Comparison of ENCODE assay signal across 9 cellular contexts in the genomic region with DNA sequence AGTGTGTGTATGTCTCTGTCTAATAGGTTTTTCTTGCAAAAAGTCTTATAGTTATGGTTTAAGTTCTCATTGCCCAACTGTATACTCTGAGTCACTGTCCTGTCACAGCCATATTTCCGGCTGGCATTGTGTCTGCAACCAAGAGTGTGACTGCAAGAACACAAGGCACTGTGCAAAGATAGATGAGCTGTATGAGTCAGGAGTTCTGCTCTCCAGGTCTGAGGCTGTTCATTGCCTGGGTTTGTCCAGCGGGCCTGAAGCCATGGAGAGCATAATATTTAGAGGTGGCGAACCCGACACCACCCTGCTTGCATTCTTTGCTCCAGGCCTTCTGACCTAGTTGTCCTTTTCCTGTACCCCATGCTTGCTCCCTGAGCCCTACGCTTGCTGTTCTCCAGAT. TPM values are rescaled to one million over a fixed set of nuclear protein-coding genes. Genes with fewer than 3 reads are reported as not detected.
DNase-seq lines count a peak whose midpoint lies in the region; ATAC-seq, FAIRE-seq and TF ChIP-seq lines count a peak whose summit lies in the region.
"Had no signal": no experiment of that assay in that cellular context is flagged by ENCODE, and none has a peak within 500 bp of the region (broad histone marks: within the 10 kb centered on the region; RNA-seq: fewer than 3 reads in every experiment).

No MANE protein-coding gene starts in this region.

- peak overlapping the region; percentile 28 for H3K4me2 ChIP-seq in fibroblast of lung (ENCODE audit: extremely low read depth, insufficient read depth, low read length)

- H3K27me3 ChIP-seq in fibroblast of lung (ENCODE audit: control insufficient read depth, insufficient read depth, low read length) (no peaks in the 10 kb centered on the region), WERI-Rb-1 (ENCODE audit: insufficient read depth, low read depth, severe bottlenecking) (no peaks in the 10 kb centered on the region)

- TF ChIP-seq CTCF in fibroblast of lung (conservative IDR thresholded peaks at IDR 0.05 in 1 of 2, IDR thresholded peaks at IDR 0.05 in 1 of 2; ENCODE audit: low read depth in 1 of 2, low read length in 2 of 2) (no peak), WERI-Rb-1 (IDR thresholded peaks at IDR 0.05; ENCODE audit: low read depth, low read length) (no peak)

- ATAC-seq in stimulated activated effector memory CD8-positive, alpha-beta T cell treated with anti-CD3 and anti-CD28 coated beads, Interleukin-12 subunit alpha, Interleukin-12 subunit beta, amount 100 ng/mL, for 72 hours: peak; percentile 84
- no peak for ATAC-seq in HG03159 (IDR thresholded peaks at IDR 0.05; ENCODE audit: unreplicated experiment)

- no peaks in the 10 kb centered on the region for H3K9me3 Mint-ChIP-seq in stimulated activated effector memory CD8-positive, alpha-beta T cell treated with anti-CD3 and anti-CD28 coated beads, Interleukin-12 subunit alpha, Interleukin-12 subunit beta, amount 100 ng/mL, for 72 hours

- no peak overlapping the region for H2AFZ ChIP-seq in fibroblast of lung (ENCODE audit: low read length)

- H3K4me3 ChIP-seq in fibroblast of lung (replicated peaks in 1 of 4; ENCODE audit: control extremely low read depth in 1 of 4, insufficient read depth in 1 of 4, low read depth in 3 of 4, low read length in 4 of 4): no peak overlapping the region
- H3K4me3 ChIP-seq in WERI-Rb-1 (ENCODE audit: low read depth, low read length): no peak overlapping the region

- no peak overlapping the region for H3K9ac ChIP-seq in fibroblast of lung (ENCODE audit: insufficient read depth, low read length)

- FAIRE-seq in H54 (lab: Jason Lieb, UNC): peak; percentile 84

- H3K27ac ChIP-seq in fibroblast of lung (ENCODE audit: insufficient read depth, low read length) (no peak overlapping the region), WERI-Rb-1 (no peak overlapping the region)

- no peaks in the 10 kb centered on the region for H3K9me3 ChIP-seq in fibroblast of lung (ENCODE audit: control insufficient read depth, insufficient read depth, low read depth, low read length)
- H3K9me3 ChIP-seq in WERI-Rb-1 (ENCODE audit: severe bottlenecking): no peaks in the 10 kb centered on the region

- H3K36me3 ChIP-seq in fibroblast of lung (ENCODE audit: control insufficient read depth, insufficient read depth, low read length) (no peaks in the 10 kb centered on the region), WERI-Rb-1 (no peaks in the 10 kb centered on the region)

- peaks cover 8% of the 10 kb centered on the region for H3K4me1 ChIP-seq in fibroblast of lung (ENCODE audit: control insufficient read depth, extremely low read depth, insufficient read depth, low read length)

- no peaks in the 10 kb centered on the region for H3K36me3 Mint-ChIP-seq in stimulated activated effector memory CD8-positive, alpha-beta T cell treated with anti-CD3 and anti-CD28 coated beads, Interleukin-12 subunit alpha, Interleukin-12 subunit beta, amount 100 ng/mL, for 72 hours

- DNase-seq in H54 (ENCODE audit: insufficient read length, low spot score): peak; percentile 60
- peak; percentile 98 for DNase-seq in SIG-M5 (lab: John Stamatoyannopoulos, UW)
- DNase-seq in fibroblast of lung (ENCODE audit: low read depth in 2 of 2): peak; percentile 92
- no peak for DNase-seq in stimulated activated effector memory CD8-positive, alpha-beta T cell treated with anti-CD3 and anti-CD28 coated beads, Interleukin-12 subunit alpha, Interleukin-12 subunit beta, amount 100 ng/mL, for 72 hours (ENCODE audit: low spot score in 2 of 2)
- no peak for DNase-seq in midbrain (lab: John Stamatoyannopoulos, UW)
- no peak for DNase-seq in WERI-Rb-1
- DNase-seq in NCI-H1417 (lab: John Stamatoyannopoulos, UW): no peak
- DNase-seq: activated CD8-positive, alpha-beta memory T cell treated with anti-CD3 and anti-CD28 coated beads, Interleukin-2, amount 50 U/mL, for 4 hours had no signal

- H3K27ac Mint-ChIP-seq in stimulated activated effector memory CD8-positive, alpha-beta T cell treated with anti-CD3 and anti-CD28 coated beads, Interleukin-12 subunit alpha, Interleukin-12 subunit beta, amount 100 ng/mL, for 72 hours: no peak overlapping the region

- no peak overlapping the region for H3K4me3 Mint-ChIP-seq in stimulated activated effector memory CD8-positive, alpha-beta T cell treated with anti-CD3 and anti-CD28 coated beads, Interleukin-12 subunit alpha, Interleukin-12 subunit beta, amount 100 ng/mL, for 72 hours

- H3K79me2 ChIP-seq in fibroblast of lung (ENCODE audit: control insufficient read depth, insufficient read depth, low read length): no peaks in the 10 kb centered on the region

- H4K20me1 ChIP-seq in fibroblast of lung (ENCODE audit: control insufficient read depth, extremely low read depth, insufficient read depth, low read length): no peaks in the 10 kb centered on the region

- TF ChIP-seq POLR2A in H54 (IDR thresholded peaks at IDR 0.05; ENCODE audit: low read depth, low read length): no peak

- peaks cover 5% of the 10 kb centered on the region for H3K4me1 Mint-ChIP-seq in stimulated activated effector memory CD8-positive, alpha-beta T cell treated with anti-CD3 and anti-CD28 coated beads, Interleukin-12 subunit alpha, Interleukin-12 subunit beta, amount 100 ng/mL, for 72 hours

RNA-seq across cellular contexts. Expression of a gene that starts 50.9 kb away (rescaled TPM):
- total RNA-seq in fibroblast of lung: 15.7 and 28.1 TPM in 2 replicates
- polyA plus RNA-seq in fibroblast of lung: 3.7 and 19.7 TPM in 2 replicates
- 4.8 and 22.8 TPM in 2 replicates for polyA plus RNA-seq in fibroblast of lung (2012)
- polyA minus RNA-seq in fibroblast of lung (ENCODE audit: low replicate concordance): 1.5 and 41.6 TPM in 2 replicates

Comparison
In these comparisons a context has a peak if more than half of its experiments do, and no peak if none do; other contexts are left out.
1. DNase-seq: peak in H54 (single experiment), SIG-M5 (single experiment) and fibroblast of lung (2 of 2); none in stimulated activated effector memory CD8-positive, alpha-beta T cell treated with anti-CD3 and anti-CD28 coated beads, Interleukin-12 subunit alpha, Interleukin-12 subunit beta, amount 100 ng/mL, for 72 hours (0 of 2), midbrain (single experiment), WERI-Rb-1 (single experiment) and NCI-H1417 (0 of 3).